27 cellular contexts compared by ENCODE assay signal in genomic region chr9:16877256-16877655, GRCh38.
"Had no signal": no experiment of that assay in that cellular context is flagged by ENCODE, and none has a peak within 500 bp of the region (broad histone marks: within the 10 kb centered on the region; RNA-seq: fewer than 3 reads in every experiment).

No MANE protein-coding gene starts in this region.

- ATAC-seq: stimulated activated effector memory CD8-positive, alpha-beta T cell treated with anti-CD3 and anti-CD28 coated beads, Interleukin-12 subunit alpha, Interleukin-12 subunit beta, amount 100 ng/mL, for 72 hours; stimulated activated memory B cell treated with anti-CD40 and anti-IgM and Interleukin-4, amounts not matched to agents 10 μg/mL and 1 μg/mL and 100 μg/mL, for 72 hours; stimulated activated naive B cell treated with anti-CD40 and anti-IgM and Interleukin-4, amounts not matched to agents 10 μg/mL and 1 μg/mL and 100 μg/mL, for 72 hours; stimulated activated naive CD8-positive, alpha-beta T cell treated with anti-CD3 and anti-CD28 coated beads, Interleukin-15, amount 100 ng/mL, for 72 hours; stimulated activated naive CD8-positive, alpha-beta T cell treated with anti-CD3 and anti-CD28 coated beads, Interleukin-15, Interleukin-2, amounts not matched to agents 100 U/mL and 50 U/mL, for 24 hours; upper lobe of right lung had no signal

- H3K4me1 Mint-ChIP-seq: stimulated activated effector memory CD8-positive, alpha-beta T cell treated with anti-CD3 and anti-CD28 coated beads, Interleukin-12 subunit alpha, Interleukin-12 subunit beta, amount 100 ng/mL, for 72 hours; stimulated activated memory B cell treated with anti-CD40 and anti-IgM and Interleukin-4, amounts not matched to agents 10 μg/mL and 1 μg/mL and 100 μg/mL, for 72 hours; stimulated activated naive B cell treated with anti-CD40 and anti-IgM and Interleukin-4, amounts not matched to agents 10 μg/mL and 1 μg/mL and 100 μg/mL, for 72 hours; stimulated activated naive CD8-positive, alpha-beta T cell treated with anti-CD3 and anti-CD28 coated beads, Interleukin-15, amount 100 ng/mL, for 72 hours had no signal

- DNase-seq: stimulated activated CD4-positive, alpha-beta T cell treated with anti-CD3 and anti-CD28 coated beads, Interleukin-2, amount 100 ng/mL, for 48 hours; stimulated activated CD4-positive, alpha-beta T cell treated with anti-CD3 and anti-CD28 coated beads, Interleukin-4, amount 100 ng/mL, for 1 hour; stimulated activated CD4-positive, alpha-beta T cell treated with anti-CD3 and anti-CD28 coated beads, Interleukin-4, amount 100 ng/mL, for 24 hours; stimulated activated CD4-positive, alpha-beta T cell treated with anti-CD3 and anti-CD28 coated beads, Interleukin-4, amount 100 ng/mL, for 4 hours; stimulated activated naive B cell treated with anti-CD40 and anti-IgM and Interleukin-4, amounts not matched to agents 10 μg/mL and 1 μg/mL and 100 μg/mL, for 72 hours; stimulated activated naive CD4-positive, alpha-beta T cell; stimulated activated naive CD4-positive, alpha-beta T cell treated with Interleukin-2 at 50 U/mL for 16 hours; stimulated activated naive CD8-positive, alpha-beta T cell treated with anti-CD3 and anti-CD28 coated beads, Interleukin-15, amount 100 ng/mL, for 72 hours; stimulated activated naive CD8-positive, alpha-beta T cell treated with anti-CD3 and anti-CD28 coated beads, Interleukin-15, Interleukin-2, amounts not matched to agents 100 U/mL and 50 U/mL, for 24 hours; stomach; substantia nigra; testis; thyroid gland; tibial artery; transverse colon; trophoblast cell; upper lobe of right lung; uterus had no signal

- H3K27me3 ChIP-seq: suprapubic skin, testis, thyroid gland, tibial artery, tibial nerve, upper lobe of left lung, upper lobe of right lung, uterus, vagina had no signal

- H3K4me1 ChIP-seq: testis, thyroid gland, tibial artery, transverse colon, upper lobe of left lung, upper lobe of right lung, uterus had no signal

- H3K4me3 ChIP-seq: stomach, suprapubic skin, testis, thoracic aorta, thyroid gland, tibial artery, tibial nerve, transverse colon, upper lobe of left lung, upper lobe of right lung, uterus, vagina had no signal

- H3K27ac ChIP-seq: stomach, suprapubic skin, testis, thoracic aorta, thyroid gland, tibial artery, tibial nerve, transverse colon, upper lobe of left lung, upper lobe of right lung, uterus, vagina had no signal

- H3K4me3 Mint-ChIP-seq: stimulated activated effector memory CD8-positive, alpha-beta T cell treated with anti-CD3 and anti-CD28 coated beads, Interleukin-12 subunit alpha, Interleukin-12 subunit beta, amount 100 ng/mL, for 72 hours; stimulated activated memory B cell treated with anti-CD40 and anti-IgM and Interleukin-4, amounts not matched to agents 10 μg/mL and 1 μg/mL and 100 μg/mL, for 72 hours; stimulated activated naive B cell treated with anti-CD40 and anti-IgM and Interleukin-4, amounts not matched to agents 10 μg/mL and 1 μg/mL and 100 μg/mL, for 72 hours; stimulated activated naive CD8-positive, alpha-beta T cell treated with anti-CD3 and anti-CD28 coated beads, Interleukin-15, amount 100 ng/mL, for 72 hours; stimulated activated naive CD8-positive, alpha-beta T cell treated with anti-CD3 and anti-CD28 coated beads, Interleukin-15, Interleukin-2, amounts not matched to agents 100 ng/mL and 50 ng/mL, for 24 hours; type B pancreatic cell had no signal

- H3K9me3 Mint-ChIP-seq: type B pancreatic cell had no signal

- H3K36me3 Mint-ChIP-seq: stimulated activated effector memory CD8-positive, alpha-beta T cell treated with anti-CD3 and anti-CD28 coated beads, Interleukin-12 subunit alpha, Interleukin-12 subunit beta, amount 100 ng/mL, for 72 hours; stimulated activated memory B cell treated with anti-CD40 and anti-IgM and Interleukin-4, amounts not matched to agents 10 μg/mL and 1 μg/mL and 100 μg/mL, for 72 hours; stimulated activated naive B cell treated with anti-CD40 and anti-IgM and Interleukin-4, amounts not matched to agents 10 μg/mL and 1 μg/mL and 100 μg/mL, for 72 hours; type B pancreatic cell had no signal

- H3K36me3 ChIP-seq: stomach, suprapubic skin, thoracic aorta, thyroid gland, tibial artery, tibial nerve, transverse colon, upper lobe of left lung, upper lobe of right lung, uterus, vagina had no signal

- H3K9me3 ChIP-seq: stomach, suprapubic skin, testis, thoracic aorta, thyroid gland, tibial artery, transverse colon, upper lobe of left lung, upper lobe of right lung, uterus, vagina had no signal

- H3K27ac Mint-ChIP-seq: stimulated activated effector memory CD8-positive, alpha-beta T cell treated with anti-CD3 and anti-CD28 coated beads, Interleukin-12 subunit alpha, Interleukin-12 subunit beta, amount 100 ng/mL, for 72 hours; stimulated activated memory B cell treated with anti-CD40 and anti-IgM and Interleukin-4, amounts not matched to agents 10 μg/mL and 1 μg/mL and 100 μg/mL, for 72 hours; stimulated activated naive B cell treated with anti-CD40 and anti-IgM and Interleukin-4, amounts not matched to agents 10 μg/mL and 1 μg/mL and 100 μg/mL, for 72 hours; stimulated activated naive CD8-positive, alpha-beta T cell treated with anti-CD3 and anti-CD28 coated beads, Interleukin-15, amount 100 ng/mL, for 72 hours; stimulated activated naive CD8-positive, alpha-beta T cell treated with anti-CD3 and anti-CD28 coated beads, Interleukin-15, Interleukin-2, amounts not matched to agents 100 ng/mL and 50 ng/mL, for 24 hours; type B pancreatic cell had no signal
